25 cellular contexts compared by ENCODE assay signal in genomic region chr16:86363836-86364618, GRCh38.
DNase-seq lines count a peak whose midpoint lies in the region; ATAC-seq and TF ChIP-seq lines count a peak whose summit lies in the region.
"Had no signal": no experiment of that assay in that cellular context is flagged by ENCODE, and none has a peak within 500 bp of the region (broad histone marks: within the 10 kb centered on the region; RNA-seq: fewer than 3 reads in every experiment).

No MANE protein-coding gene starts in this region.

- H3K4me1 ChIP-seq in RWPE2 (ENCODE audit: insufficient read depth, poor library complexity, severe bottlenecking) (peaks cover 4% of the 10 kb centered on the region), gastroesophageal sphincter (peaks cover 3 to 60% (median 3%) of the 10 kb centered on the region in 3 donors), stomach smooth muscle (ENCODE audit: control insufficient read depth, insufficient read depth, low read length) (peaks cover 40% of the 10 kb centered on the region)
- H3K4me1 ChIP-seq: adrenal gland had no signal

- H3K27me3 ChIP-seq in RWPE2 (ENCODE audit: insufficient read depth, poor library complexity, severe bottlenecking) (peaks cover 50% of the 10 kb centered on the region), gastroesophageal sphincter (no peaks in the 10 kb centered on the region), stomach smooth muscle (ENCODE audit: control insufficient read depth in 1 of 2, insufficient read depth in 2 of 2, low read length in 2 of 2) (peaks cover 0 to 2% of the 10 kb centered on the region in 2 donors)
- H3K27me3 ChIP-seq: adrenal gland had no signal

- no peak for ATAC-seq in RWPE2 (ENCODE audit: low read depth)
- peak; percentile 86 for ATAC-seq in gastroesophageal sphincter
- no peak for ATAC-seq in GM19324 (IDR thresholded peaks at IDR 0.05; ENCODE audit: low FRiP score, unreplicated experiment)
- ATAC-seq: K562; naive thymus-derived CD4-positive, alpha-beta T cell; stimulated activated naive CD8-positive, alpha-beta T cell treated with anti-CD3 and anti-CD28 coated beads, Interleukin-15, Interleukin-2, amounts not matched to agents 100 U/mL and 50 U/mL, for 24 hours had no signal

- H3K4me3 ChIP-seq in RWPE2 (ENCODE audit: severe bottlenecking) (no peak overlapping the region), gastroesophageal sphincter (no peak overlapping the region), stomach smooth muscle (ENCODE audit: low read length in 2 of 2) (peak overlapping the region; percentile 25 to 47)
- H3K4me3 ChIP-seq: adrenal gland, dorsolateral prefrontal cortex, K562, PC-9 had no signal

- no peak for TF ChIP-seq POLR2A in gastroesophageal sphincter (IDR thresholded peaks at IDR 0.05)

- TF ChIP-seq CTCF in RWPE2 (IDR thresholded peaks at IDR 0.05; ENCODE audit: poor library complexity, severe bottlenecking) (no peak), gastroesophageal sphincter (IDR thresholded peaks at IDR 0.05) (no peak)

- H3K36me3 ChIP-seq in RWPE2 (ENCODE audit: low read depth) (no peaks in the 10 kb centered on the region), gastroesophageal sphincter (no peaks in the 10 kb centered on the region), stomach smooth muscle (ENCODE audit: control insufficient read depth in 2 of 2, insufficient read depth in 2 of 2, low read length in 2 of 2) (no peaks in the 10 kb centered on the region)
- H3K36me3 ChIP-seq: adrenal gland had no signal

- WGBS in gastroesophageal sphincter (ENCODE audit: low coverage in 1 of 2), 2 donors, result 24 to 33% methylated on average over 2 to 9 of the region's 13 CpGs

- no peaks in the 10 kb centered on the region for H3K9me3 ChIP-seq in RWPE2 (ENCODE audit: severe bottlenecking)
- no peaks in the 10 kb centered on the region for H3K9me3 ChIP-seq in gastroesophageal sphincter
- H3K9me3 ChIP-seq in stomach smooth muscle (ENCODE audit: control insufficient read depth in 2 of 2, low read length in 2 of 2), result no peaks in the 10 kb centered on the region
- H3K9me3 ChIP-seq: adrenal gland had no signal

- DNase-seq in NCI-H82 (lab: John Stamatoyannopoulos, UW) (peak; percentile 11), NCI-H82 treated with DMSO at 0.1 percent for 48 hours (lab: John Stamatoyannopoulos, UW; ENCODE audit: unreplicated experiment) (no peak), RWPE2 (ENCODE audit: low spot score) (no peak)
- DNase-seq in activated CD4-positive, alpha-beta T cell treated with anti-CD3 and anti-CD28 coated beads for 48 hours, result no peak
- DNase-seq in stimulated activated naive CD4-positive, alpha-beta T cell treated with Interleukin-2 at 50 U/mL for 16 hours (lab: John Stamatoyannopoulos, UW), result no peak
- DNase-seq: activated B cell treated with CpG ODN at 0.5 μM for 24 hours; activated CD4-positive, alpha-beta memory T cell treated with anti-CD3 and anti-CD28 coated beads, Interleukin-2, amount 10 ng/mL, durations not matched to agents 7 days and 5 days; activated gamma-delta T cell treated with Interleukin-2 at 50 U/mL for 16 hours; activated T-cell treated with anti-CD3 and anti-CD28 coated beads for 4 hours; adrenal gland; central memory CD4-positive, alpha-beta T cell; COR-L47; dorsolateral prefrontal cortex; EL; kidney; naive thymus-derived CD4-positive, alpha-beta T cell; PC-9; stimulated activated CD4-positive, alpha-beta T cell treated with anti-CD3 and anti-CD28 coated beads, Interleukin-2, amount 100 ng/mL, for 24 hours; stimulated activated naive CD8-positive, alpha-beta T cell treated with anti-CD3 and anti-CD28 coated beads, Interleukin-15, Interleukin-2, amounts not matched to agents 100 U/mL and 50 U/mL, for 24 hours; T-helper 9 cell had no signal

- peak overlapping the region; percentile 21 to 63 for H3K9ac ChIP-seq in stomach smooth muscle (ENCODE audit: low read length in 2 of 2)

- TF ChIP-seq EP300 in gastroesophageal sphincter (IDR thresholded peaks at IDR 0.05), result peak; percentile 52

- H3K27ac ChIP-seq in RWPE2 (ENCODE audit: poor library complexity, severe bottlenecking) (peak overlapping the region; percentile 52), gastroesophageal sphincter (peak overlapping the region; percentile 81 to 86 (median 83)), stomach smooth muscle (ENCODE audit: low read length) (peak overlapping the region; percentile 92)
- H3K27ac ChIP-seq: 22Rv1, adrenal gland, dorsolateral prefrontal cortex, PC-9 had no signal

Comparison
In these comparisons a context has a peak if more than half of its experiments do, and no peak if none do; other contexts are left out.
1. H3K4me3 ChIP-seq: peak in stomach smooth muscle (2 of 2); none in RWPE2 (single experiment) and gastroesophageal sphincter (0 of 2).
2. Peak in every context shown above with its lines, with median percentiles within 50 percentile points of each other: H3K27ac ChIP-seq.